In the genomic region with DNA sequence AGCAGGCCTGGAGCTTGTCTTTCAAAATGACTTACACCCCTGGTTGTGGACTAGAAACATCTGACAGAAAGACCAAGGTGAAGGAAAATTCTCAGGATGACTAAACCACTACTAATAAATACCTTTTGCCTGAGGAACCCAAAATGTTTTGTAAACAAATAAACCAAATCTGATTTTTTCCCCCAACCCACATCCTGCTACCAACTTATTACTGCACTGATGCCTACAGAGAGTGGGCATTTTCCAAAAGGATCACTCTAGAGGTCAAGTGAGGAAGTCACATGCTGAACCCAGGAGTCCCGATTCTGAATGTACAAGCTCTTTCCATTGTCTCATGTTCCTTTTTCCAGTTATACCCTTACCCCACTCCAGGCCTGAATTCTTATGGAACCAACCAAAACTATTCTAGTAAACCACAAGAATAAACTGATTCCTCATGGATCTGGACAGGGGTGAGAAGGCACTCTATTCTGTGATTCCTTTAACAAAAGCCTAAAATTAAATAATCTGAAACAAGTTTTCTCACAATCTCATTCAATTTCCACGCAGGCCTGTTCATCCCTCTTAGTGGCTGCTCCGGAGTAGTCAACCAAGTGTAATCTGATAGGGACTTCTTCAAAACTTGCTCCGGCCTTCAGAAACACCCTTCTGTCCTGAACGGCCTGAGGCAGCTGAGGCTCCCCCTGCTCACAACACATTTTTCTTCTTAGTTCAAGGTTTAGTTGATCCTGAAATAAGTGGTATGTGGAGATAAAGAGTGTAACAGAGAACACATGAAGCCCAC, we compare ENCODE assay signal across 9 cellular contexts. TPM values are rescaled to one million over a fixed set of nuclear protein-coding genes. Genes with fewer than 3 reads are reported as not detected.
A peak's percentile ranks its signal among the peaks of the same experiment; 100 is the strongest.
DNase-seq lines count a peak whose midpoint lies in the region; ATAC-seq and TF ChIP-seq lines count a peak whose summit lies in the region.
"Had no signal": no experiment of that assay in that cellular context is flagged by ENCODE, and none has a peak within 500 bp of the region (broad histone marks: within the 10 kb centered on the region; RNA-seq: fewer than 3 reads in every experiment).

No MANE protein-coding gene starts in this region.

- peak overlapping the region; percentile 67 for H3K4me3 ChIP-seq in iPS-18a (ENCODE audit: low read length)

- H3K36me3 Mint-ChIP-seq in activated CD4-positive, alpha-beta T cell treated with anti-CD3 and anti-CD28 coated beads for 36 hours (ENCODE audit: low read depth) = peaks cover 30% of the 10 kb centered on the region
- peaks cover 17% of the 10 kb centered on the region for H3K36me3 Mint-ChIP-seq in WTC11

- intact Hi-C loops in activated CD4-positive, alpha-beta T cell treated with anti-CD3 and anti-CD28 coated beads for 36 hours (cut with DNase I, micrococcal nuclease) = loop anchor here (2.0 to 5.0 kb wide), 4 partner anchors 129 to 764 kb away; a partner anchor contains a TSS

- H3K27ac ChIP-seq in iPS-18a (ENCODE audit: low read length) (no peak overlapping the region), temporal lobe (ENCODE audit: low read depth, low read length) (peak overlapping the region; percentile 27)

- H3K4me1 ChIP-seq in iPS-18a (ENCODE audit: control insufficient read depth, low read depth, low read length) = peaks cover 6% of the 10 kb centered on the region

- H3K9ac ChIP-seq in iPS-18a (ENCODE audit: low read length) = no peak overlapping the region

- no peak for DNase-seq in activated CD4-positive, alpha-beta T cell treated with anti-CD3 and anti-CD28 coated beads for 36 hours
- DNase-seq in activated CD4-positive, alpha-beta T cell treated with anti-CD3 and anti-CD28 coated beads for 48 hours = no peak
- no peak for DNase-seq in WTC11 (ENCODE audit: low spot score)
- no peak for DNase-seq in activated effector memory CD4-positive, alpha-beta T cell treated with anti-CD3 and anti-CD28 coated beads, Interleukin-2, amount 50 U/mL, for 16 hours
- DNase-seq in NCI-H2171 (lab: John Stamatoyannopoulos, UW) = no peak
- DNase-seq: NCI-H2081 treated with DMSO at 0.1 percent for 48 hours had no signal

- CTCF ChIA-PET in activated CD4-positive, alpha-beta T cell treated with anti-CD3 and anti-CD28 coated beads for 36 hours (lab: Charles Lee) = interaction anchor here (0.6 to 8.5 kb wide), 9 partner anchors 13 to 354 kb away, joined by 3 to 80 read pairs (median 3); no protein-coding TSS in a partner anchor
- CTCF ChIA-PET in WTC11 (lab: Charles Lee) = interaction anchor here (1.8 to 2.3 kb wide), 4 partner anchors 15 to 25 kb away, joined by 5 to 48 read pairs (median 18); no protein-coding TSS in a partner anchor

- ATAC-seq in activated CD4-positive, alpha-beta T cell treated with anti-CD3 and anti-CD28 coated beads for 36 hours = no peak
- ATAC-seq in WTC11 (no peak), GM19328 (IDR thresholded peaks at IDR 0.05; ENCODE audit: unreplicated experiment) (no peak)

- no peaks in the 10 kb centered on the region for H3K27me3 ChIP-seq in iPS-18a (ENCODE audit: control insufficient read depth, insufficient read depth, low read length)

- peaks cover 38% of the 10 kb centered on the region for H3K4me1 Mint-ChIP-seq in activated CD4-positive, alpha-beta T cell treated with anti-CD3 and anti-CD28 coated beads for 36 hours
- peaks cover 13% of the 10 kb centered on the region for H3K4me1 Mint-ChIP-seq in WTC11

- H3K9me3 ChIP-seq in iPS-18a (ENCODE audit: control insufficient read depth, low read depth, low read length) = no peaks in the 10 kb centered on the region

- no peaks in the 10 kb centered on the region for H3K27me3 Mint-ChIP-seq in activated CD4-positive, alpha-beta T cell treated with anti-CD3 and anti-CD28 coated beads for 36 hours
- H3K27me3 Mint-ChIP-seq in WTC11 (ENCODE audit: low read depth) = no peaks in the 10 kb centered on the region

- H3K27ac Mint-ChIP-seq in activated CD4-positive, alpha-beta T cell treated with anti-CD3 and anti-CD28 coated beads for 36 hours = peak overlapping the region; percentile 90
- peak overlapping the region; percentile 95; the same call in 1 of the 2 replicates for H3K27ac Mint-ChIP-seq in WTC11

- TF ChIP-seq CTCF in WTC11 (IDR thresholded peaks at IDR 0.05) = no peak

- peaks cover 8% of the 10 kb centered on the region for H3K36me3 ChIP-seq in iPS-18a (ENCODE audit: control insufficient read depth, low read depth, low read length)

- H3K9me3 Mint-ChIP-seq in activated CD4-positive, alpha-beta T cell treated with anti-CD3 and anti-CD28 coated beads for 36 hours (ENCODE audit: low read depth) = no peaks in the 10 kb centered on the region
- no peaks in the 10 kb centered on the region for H3K9me3 Mint-ChIP-seq in WTC11

- H3K4me3 Mint-ChIP-seq in activated CD4-positive, alpha-beta T cell treated with anti-CD3 and anti-CD28 coated beads for 36 hours = peak overlapping the region; percentile 92
- peak overlapping the region; percentile 87 for H3K4me3 Mint-ChIP-seq in WTC11

- POLR2A ChIA-PET in activated CD4-positive, alpha-beta T cell treated with anti-CD3 and anti-CD28 coated beads for 36 hours (lab: Charles Lee) = interaction anchor here (1.1 to 3.1 kb wide), 2 partner anchors 10 to 13 kb away, joined by 3 to 29 read pairs; no protein-coding TSS in a partner anchor
- POLR2A ChIA-PET in WTC11 (lab: Charles Lee) = interaction anchor here (2.0 kb wide), 1 partner anchor 43 kb away, joined by 23 read pairs; a partner anchor contains a TSS

TF ChIP-seq in WTC11, 78 proteins besides CTCF, POLR2A, EP300 and RAD21 (continues in another document):
- TF ChIP-seq, protein P1, sequence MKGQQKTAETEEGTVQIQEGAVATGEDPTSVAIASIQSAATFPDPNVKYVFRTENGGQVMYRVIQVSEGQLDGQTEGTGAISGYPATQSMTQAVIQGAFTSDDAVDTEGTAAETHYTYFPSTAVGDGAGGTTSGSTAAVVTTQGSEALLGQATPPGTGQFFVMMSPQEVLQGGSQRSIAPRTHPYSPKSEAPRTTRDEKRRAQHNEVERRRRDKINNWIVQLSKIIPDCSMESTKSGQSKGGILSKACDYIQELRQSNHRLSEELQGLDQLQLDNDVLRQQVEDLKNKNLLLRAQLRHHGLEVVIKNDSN (CRISPR knock-in tag; IDR thresholded peaks at IDR 0.05) = no peak
- TF ChIP-seq, protein P2, sequence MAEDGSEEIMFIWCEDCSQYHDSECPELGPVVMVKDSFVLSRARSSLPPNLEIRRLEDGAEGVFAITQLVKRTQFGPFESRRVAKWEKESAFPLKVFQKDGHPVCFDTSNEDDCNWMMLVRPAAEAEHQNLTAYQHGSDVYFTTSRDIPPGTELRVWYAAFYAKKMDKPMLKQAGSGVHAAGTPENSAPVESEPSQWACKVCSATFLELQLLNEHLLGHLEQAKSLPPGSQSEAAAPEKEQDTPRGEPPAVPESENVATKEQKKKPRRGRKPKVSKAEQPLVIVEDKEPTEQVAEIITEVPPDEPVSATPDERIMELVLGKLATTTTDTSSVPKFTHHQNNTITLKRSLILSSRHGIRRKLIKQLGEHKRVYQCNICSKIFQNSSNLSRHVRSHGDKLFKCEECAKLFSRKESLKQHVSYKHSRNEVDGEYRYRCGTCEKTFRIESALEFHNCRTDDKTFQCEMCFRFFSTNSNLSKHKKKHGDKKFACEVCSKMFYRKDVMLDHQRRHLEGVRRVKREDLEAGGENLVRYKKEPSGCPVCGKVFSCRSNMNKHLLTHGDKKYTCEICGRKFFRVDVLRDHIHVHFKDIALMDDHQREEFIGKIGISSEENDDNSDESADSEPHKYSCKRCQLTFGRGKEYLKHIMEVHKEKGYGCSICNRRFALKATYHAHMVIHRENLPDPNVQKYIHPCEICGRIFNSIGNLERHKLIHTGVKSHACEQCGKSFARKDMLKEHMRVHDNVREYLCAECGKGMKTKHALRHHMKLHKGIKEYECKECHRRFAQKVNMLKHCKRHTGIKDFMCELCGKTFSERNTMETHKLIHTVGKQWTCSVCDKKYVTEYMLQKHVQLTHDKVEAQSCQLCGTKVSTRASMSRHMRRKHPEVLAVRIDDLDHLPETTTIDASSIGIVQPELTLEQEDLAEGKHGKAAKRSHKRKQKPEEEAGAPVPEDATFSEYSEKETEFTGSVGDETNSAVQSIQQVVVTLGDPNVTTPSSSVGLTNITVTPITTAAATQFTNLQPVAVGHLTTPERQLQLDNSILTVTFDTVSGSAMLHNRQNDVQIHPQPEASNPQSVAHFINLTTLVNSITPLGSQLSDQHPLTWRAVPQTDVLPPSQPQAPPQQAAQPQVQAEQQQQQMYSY (CRISPR knock-in tag; IDR thresholded peaks at IDR 0.05) = no peak
- TF ChIP-seq ZNF396 (CRISPR knock-in tag; IDR thresholded peaks at IDR 0.05; ENCODE audit: borderline replicate concordance) (no peak), CBFB (CRISPR knock-in tag; IDR thresholded peaks at IDR 0.05; ENCODE audit: low read depth) (no peak), ZNF263 (CRISPR knock-in tag; IDR thresholded peaks at IDR 0.05; ENCODE audit: low read depth) (no peak)

RNA-seq across cellular contexts. Expression of a gene that starts 1.4 kb away (rescaled TPM):
- total RNA-seq in activated CD4-positive, alpha-beta T cell treated with anti-CD3 and anti-CD28 coated beads for 36 hours = 10 to 100 TPM; 53.0 to 54.5 TPM
- total RNA-seq in WTC11 (2021) (25.6 to 33.6 TPM (median 30.5 TPM) in 3 replicates), temporal lobe (34.4 TPM)

RNA-seq across cellular contexts. Expression of a gene that starts 21.2 kb away (rescaled TPM):
- 10 to 100 TPM; 47.6 to 50.4 TPM for total RNA-seq in activated CD4-positive, alpha-beta T cell treated with anti-CD3 and anti-CD28 coated beads for 36 hours
- 59.2 to 69.2 TPM (median 67.7 TPM) in 3 replicates for total RNA-seq in WTC11 (2021)
- 15.5 TPM for total RNA-seq in temporal lobe

RNA-seq across cellular contexts. Expression of a gene that starts 43.7 kb away (rescaled TPM):
- total RNA-seq in activated CD4-positive, alpha-beta T cell treated with anti-CD3 and anti-CD28 coated beads for 36 hours = 10 to 100 TPM; 27.2 to 30.1 TPM
- total RNA-seq in WTC11 (2021) = 54.1 to 56.8 TPM (median 55.1 TPM) in 3 replicates
- total RNA-seq in temporal lobe = 7.9 TPM

RNA-seq across cellular contexts. Expression of a gene that starts 46.7 kb away (rescaled TPM):
- total RNA-seq in activated CD4-positive, alpha-beta T cell treated with anti-CD3 and anti-CD28 coated beads for 36 hours = not detected
- total RNA-seq in WTC11 (2021) (17.9 to 23.9 TPM (median 20.2 TPM) in 3 replicates), temporal lobe (5.7 TPM)
